23 cellular contexts compared by ENCODE assay signal in genomic region chr10:28481968-28482367, GRCh38. TPM values are rescaled to one million over a fixed set of nuclear protein-coding genes. Genes with fewer than 3 reads are reported as not detected.
DNase-seq lines count a peak whose midpoint lies in the region; ATAC-seq and TF ChIP-seq lines count a peak whose summit lies in the region.
"Had no signal": no experiment of that assay in that cellular context is flagged by ENCODE, and none has a peak within 500 bp of the region (broad histone marks: within the 10 kb centered on the region; RNA-seq: fewer than 3 reads in every experiment).

No MANE protein-coding gene starts in this region.

- H3K4me3 Mint-ChIP-seq in CD14-positive monocyte = no peak overlapping the region
- no peak overlapping the region for H3K4me3 Mint-ChIP-seq in Caco-2 (ENCODE audit: unreplicated experiment)
- no peak overlapping the region for H3K4me3 Mint-ChIP-seq in dendritic cell treated with granulocyte-macrophage colony-stimulating factor and Interleukin-4, amounts not matched to agents 40 ng/mL and 50 ng/mL, for 4 days
- no peak overlapping the region for H3K4me3 Mint-ChIP-seq in nephron progenitor cell
- H3K4me3 Mint-ChIP-seq: CD4-positive, alpha-beta T cell; CD8-positive, alpha-beta T cell had no signal

- BruUV-seq in Caco-2 (replicated peaks; lab: Mats Ljungman, UMichigan) = no TSS peak

- H3K27ac Mint-ChIP-seq in CD14-positive monocyte (peak overlapping the region in 5 of 7 donors; percentile 72 to 97 (median 86)), Caco-2 (ENCODE audit: unreplicated experiment) (peak overlapping the region; percentile 35), nephron progenitor cell (peak overlapping the region; percentile 36)
- peak overlapping the region; percentile 75 for H3K27ac Mint-ChIP-seq in dendritic cell treated with granulocyte-macrophage colony-stimulating factor and Interleukin-4, amounts not matched to agents 40 ng/mL and 50 ng/mL, for 4 days
- H3K27ac Mint-ChIP-seq: CD4-positive, alpha-beta T cell; CD8-positive, alpha-beta T cell had no signal

- H3K9me3 Mint-ChIP-seq in CD14-positive monocyte = peaks cover 0 to 5% (median 2%) of the 10 kb centered on the region in 7 donors
- no peaks in the 10 kb centered on the region for H3K9me3 Mint-ChIP-seq in Caco-2 (ENCODE audit: unreplicated experiment)
- peaks cover under 1% of the 10 kb centered on the region for H3K9me3 Mint-ChIP-seq in dendritic cell treated with granulocyte-macrophage colony-stimulating factor and Interleukin-4, amounts not matched to agents 40 ng/mL and 50 ng/mL, for 4 days
- H3K9me3 Mint-ChIP-seq in nephron progenitor cell = peaks cover 17% of the 10 kb centered on the region
- H3K9me3 Mint-ChIP-seq: CD4-positive, alpha-beta T cell had no signal

- intact Hi-C loops in CD14-positive monocyte (cut with micrococcal nuclease) (loop anchor here in 1 of 2 donors (5.0 kb wide), 1 partner anchor 80 kb away; no protein-coding TSS in a partner anchor), Caco-2 (cut with micrococcal nuclease; ENCODE audit: unreplicated experiment) (no loop called here)
- intact Hi-C loops in dendritic cell treated with granulocyte-macrophage colony-stimulating factor and Interleukin-4, amounts not matched to agents 40 ng/mL and 50 ng/mL, for 4 days (cut with micrococcal nuclease) = no loop called here

- DNase-seq in CD14-positive monocyte (ENCODE audit: low spot score) (no peak), Caco-2 (no peak), nephron progenitor cell (no peak), hypothalamus (lab: John Stamatoyannopoulos, UW) (no peak)
- DNase-seq: 8988T; ACHN; BE2C; C1 segment of cervical spinal cord; CD4-positive, alpha-beta T cell; DMS 273 treated with DMSO at 0.1 percent for 48 hours; DMS153; DMS53; DMS79; DND-41; EL; GDM1 had no signal

- CTCF ChIA-PET in Caco-2 (lab: Charles Lee) = interaction anchor here (0.6 kb wide), 1 partner anchor 587 kb away, joined by 4 read pairs; no protein-coding TSS in a partner anchor

- POLR2A ChIA-PET in Caco-2 (lab: Charles Lee) = no interaction called here

- H3K4me1 Mint-ChIP-seq in CD14-positive monocyte (peaks cover 44% of the 10 kb centered on the region), Caco-2 (ENCODE audit: low read depth, unreplicated experiment) (no peaks in the 10 kb centered on the region), nephron progenitor cell (peaks cover 18% of the 10 kb centered on the region)
- H3K4me1 Mint-ChIP-seq in dendritic cell treated with granulocyte-macrophage colony-stimulating factor and Interleukin-4, amounts not matched to agents 40 ng/mL and 50 ng/mL, for 4 days (ENCODE audit: low read depth) = peaks cover 50% of the 10 kb centered on the region

- H3K4me3 ChIP-seq in Caco-2 (ENCODE audit: low read depth, low read length) = no peak overlapping the region
- H3K4me3 ChIP-seq: BLaER1, GM12878 had no signal

- no peak for ATAC-seq in HG02610 (IDR thresholded peaks at IDR 0.05; ENCODE audit: unreplicated experiment)
- ATAC-seq in GM21528 (IDR thresholded peaks at IDR 0.05; ENCODE audit: low FRiP score, unreplicated experiment) = no peak
- ATAC-seq in HG02759 (IDR thresholded peaks at IDR 0.05; ENCODE audit: unreplicated experiment) = no peak
- ATAC-seq: CD8-positive, alpha-beta T cell; GM12878 had no signal

- no peaks in the 10 kb centered on the region for H3K36me3 Mint-ChIP-seq in CD14-positive monocyte
- H3K36me3 Mint-ChIP-seq in Caco-2 (ENCODE audit: insufficient read depth, unreplicated experiment) = no peaks in the 10 kb centered on the region
- no peaks in the 10 kb centered on the region for H3K36me3 Mint-ChIP-seq in dendritic cell treated with granulocyte-macrophage colony-stimulating factor and Interleukin-4, amounts not matched to agents 40 ng/mL and 50 ng/mL, for 4 days (ENCODE audit: low read depth)
- H3K36me3 Mint-ChIP-seq in nephron progenitor cell (ENCODE audit: low read depth) = no peaks in the 10 kb centered on the region
- H3K36me3 Mint-ChIP-seq: CD8-positive, alpha-beta T cell had no signal

- H3K27me3 Mint-ChIP-seq in CD14-positive monocyte (ENCODE audit: low read depth in 3 of 3) (no peaks in the 10 kb centered on the region), Caco-2 (ENCODE audit: insufficient read depth, unreplicated experiment) (no peaks in the 10 kb centered on the region), nephron progenitor cell (ENCODE audit: low read depth, poor library complexity) (peaks cover 6% of the 10 kb centered on the region)
- H3K27me3 Mint-ChIP-seq in dendritic cell treated with granulocyte-macrophage colony-stimulating factor and Interleukin-4, amounts not matched to agents 40 ng/mL and 50 ng/mL, for 4 days = no peaks in the 10 kb centered on the region

- H3K4me1 ChIP-seq in Caco-2 = no peaks in the 10 kb centered on the region
- H3K4me1 ChIP-seq: BE2C had no signal

- no peaks in the 10 kb centered on the region for H3K9me3 ChIP-seq in Caco-2
- H3K9me3 ChIP-seq: BE2C had no signal

- TF ChIP-seq CTCF in CD14-positive monocyte (IDR thresholded peaks at IDR 0.05) (no peak), Caco-2 (IDR thresholded peaks at IDR 0.05; ENCODE audit: insufficient read depth in 1 of 2, low read depth in 1 of 2, low read length in 1 of 2, severe bottlenecking in 1 of 2, unreplicated experiment in 1 of 2) (no peak), nephron progenitor cell (IDR thresholded peaks at IDR 0.05) (no peak)

- no peaks in the 10 kb centered on the region for H3K27me3 ChIP-seq in Caco-2 (replicated peaks; ENCODE audit: control insufficient read depth, insufficient read depth, low read length)
- H3K27me3 ChIP-seq: BE2C, BLaER1 had no signal

- H3K36me3 ChIP-seq in Caco-2 (ENCODE audit: control insufficient read depth, insufficient read depth, low read length) = no peaks in the 10 kb centered on the region
- H3K36me3 ChIP-seq: BE2C, BLaER1 had no signal

RNA-seq across cellular contexts. Expression of gene WAC, which starts 51.0 kb away (rescaled TPM):
- 10 to 100 TPM; 46.7 to 67.9 TPM for polyA plus RNA-seq in CD14-positive monocyte
- 196 TPM in 2 replicates for total RNA-seq in Caco-2 (2022)

Comparison
In these comparisons a context has a peak if more than half of its experiments do, and no peak if none do; other contexts are left out.
1. H3K27ac Mint-ChIP-seq: peak in every context shown above with its lines; median percentile 86 in CD14-positive monocyte; 75 in dendritic cell treated with granulocyte-macrophage colony-stimulating factor and Interleukin-4, amounts not matched to agents 40 ng/mL and 50 ng/mL, for 4 days; 36 in nephron progenitor cell; 35 in Caco-2.